Comparison of ENCODE assay signal across 8 cellular contexts in genomic region chr1:75614455-75615379, GRCh38. TPM values are rescaled to one million over a fixed set of nuclear protein-coding genes. Genes with fewer than 3 reads are reported as not detected.
DNase-seq lines count a peak whose midpoint lies in the region; ATAC-seq, FAIRE-seq and TF ChIP-seq lines count a peak whose summit lies in the region.

No MANE protein-coding gene starts in this region.

- no CpG with 5 or more reads among the region's 51 CpGs for WGBS in neuronal stem cell (ENCODE audit: extremely low coverage in 2 of 2, insufficient read length in 2 of 2, insufficient replicate concordance in 1 of 2), 2 donors

- H3K9me3 ChIP-seq in neuronal stem cell (replicated peaks in 1 of 2; ENCODE audit: control insufficient read depth in 2 of 2, insufficient read depth in 1 of 2, low read depth in 1 of 2, low read length in 2 of 2), result no peaks in the 10 kb centered on the region
- H3K9me3 ChIP-seq in uterus, result no peaks in the 10 kb centered on the region

- no peak overlapping the region for H4K8ac ChIP-seq in neuronal stem cell (ENCODE audit: low read depth, low read length)

- no peak overlapping the region for H2BK5ac ChIP-seq in neuronal stem cell (ENCODE audit: low read length)

- intact Hi-C loops in uterus (cut with DNase I; ENCODE audit: low total_unique reads), result no loop called here

- H3K9ac ChIP-seq in neuronal stem cell (ENCODE audit: low read depth, low read length, poor library complexity), result peak overlapping the region; percentile 26

- no peak for TF ChIP-seq POLR2A in uterus (IDR thresholded peaks at IDR 0.05)

- DNase-seq in activated gamma-delta T cell treated with Interleukin-2 at 50 U/mL for 16 hours (peak; percentile 11), activated gamma-delta T cell (lab: John Stamatoyannopoulos, UW) (no peak), NCI-H146 (lab: John Stamatoyannopoulos, UW) (peak; percentile 81), frontal cortex (ENCODE audit: low spot score in 2 of 2) (peak; percentile 45 to 48), neuronal stem cell (ENCODE audit: low spot score) (peak; percentile 73), uterus (no peak)
- peak; percentile 75 for DNase-seq in activated CD8-positive, alpha-beta memory T cell treated with anti-CD3 and anti-CD28 coated beads, Interleukin-2, amount 50 U/mL, for 48 hours

- peak; percentile 96 for ATAC-seq in HG02642 (IDR thresholded peaks at IDR 0.05; ENCODE audit: poor library complexity, unreplicated experiment)

- peaks cover 0 to 16% (median 6%) of the 10 kb centered on the region in 3 experiments for H3K27me3 ChIP-seq in neuronal stem cell (ENCODE audit: control insufficient read depth in 3 of 3, insufficient read depth in 3 of 3, low read depth in 1 of 3, low read length in 3 of 3)
- H3K27me3 ChIP-seq in uterus, result peaks cover 0 to 23% of the 10 kb centered on the region in 2 donors

- no peak overlapping the region for H4K91ac ChIP-seq in neuronal stem cell (ENCODE audit: low read depth, low read length, poor library complexity)

- no peak overlapping the region for H3K18ac ChIP-seq in neuronal stem cell (ENCODE audit: low read length)

- no peak overlapping the region for H2BK15ac ChIP-seq in neuronal stem cell (ENCODE audit: low read length)

- no peak overlapping the region for H3K4ac ChIP-seq in neuronal stem cell (ENCODE audit: low read length)

- H3K23ac ChIP-seq in neuronal stem cell (ENCODE audit: low read depth, low read length, poor library complexity), result no peak overlapping the region

- peak overlapping the region; percentile 78 to 87 for H3K4me3 ChIP-seq in neuronal stem cell (ENCODE audit: low read length in 2 of 2)
- H3K4me3 ChIP-seq in uterus, result peak overlapping the region; percentile 8 to 46

- H3K14ac ChIP-seq in neuronal stem cell (ENCODE audit: low read length), result no peak overlapping the region

- peak in 1 of 4 experiments; percentile 24 for TF ChIP-seq CTCF in uterus (IDR thresholded peaks at IDR 0.05)

- H2BK120ac ChIP-seq in neuronal stem cell (ENCODE audit: low read depth, low read length), result no peak overlapping the region

- H3K4me2 ChIP-seq in neuronal stem cell (ENCODE audit: insufficient read depth, low read length, poor library complexity, severe bottlenecking), result peak overlapping the region; percentile 83

- no peak overlapping the region for H3K27ac ChIP-seq in neuronal stem cell (replicated peaks; ENCODE audit: low read length)
- H3K27ac ChIP-seq in uterus, result no peak overlapping the region

- H2AFZ ChIP-seq in neuronal stem cell (ENCODE audit: low read length), result peak overlapping the region; percentile 96

- no peak overlapping the region for H2BK12ac ChIP-seq in neuronal stem cell (ENCODE audit: low read length)

- H3K79me1 ChIP-seq in neuronal stem cell (ENCODE audit: low read depth, low read length), result no peaks in the 10 kb centered on the region

- H3K4me1 ChIP-seq in neuronal stem cell (ENCODE audit: control insufficient read depth in 2 of 2, insufficient read depth in 1 of 2, low read depth in 1 of 2, low read length in 2 of 2) (peaks cover 1 to 12% of the 10 kb centered on the region in 2 donors), uterus (peaks cover 0 to 18% of the 10 kb centered on the region in 2 donors)

- no peaks in the 10 kb centered on the region for H3K36me3 ChIP-seq in neuronal stem cell (replicated peaks in 1 of 2; ENCODE audit: control insufficient read depth in 2 of 2, insufficient read depth in 2 of 2, low read length in 2 of 2)
- H3K36me3 ChIP-seq in uterus, result no peaks in the 10 kb centered on the region

- H2AK5ac ChIP-seq in neuronal stem cell (ENCODE audit: low read depth, low read length), result no peak overlapping the region

- FAIRE-seq in frontal cortex (lab: Jason Lieb, UNC), result no peak

RNA-seq across cellular contexts. Expression of gene SLC44A5, which starts 3.8 kb away (rescaled TPM):
- 162 TPM for total RNA-seq in frontal cortex
- polyA plus RNA-seq in neuronal stem cell (2013, experiment 1 of 2), result 2.5 TPM
- polyA plus RNA-seq in neuronal stem cell (2013, experiment 2 of 2), result 2.6 TPM
- 1 to 10 TPM in 3 of 4 donors, not detected in 1; 1.6 to 5.5 (median 5.4) TPM for total RNA-seq in uterus

Comparison
In these comparisons a context has a peak if more than half of its experiments do, and no peak if none do; other contexts are left out.
1. DNase-seq: peak in activated gamma-delta T cell treated with Interleukin-2 at 50 U/mL for 16 hours (single experiment), NCI-H146 (single experiment), activated CD8-positive, alpha-beta memory T cell treated with anti-CD3 and anti-CD28 coated beads, Interleukin-2, amount 50 U/mL, for 48 hours (single experiment), frontal cortex (2 of 2) and neuronal stem cell (single experiment); none in activated gamma-delta T cell (single experiment) and uterus (0 of 2).
2. RNA of gene SLC44A5, which starts 3.8 kb away (total RNA-seq): 162 TPM in frontal cortex (single experiment); 1.6 to 5.5 TPM in uterus; every median in the first group is over 10 times any median in the second.